Comparison of ENCODE assay signal across 16 cellular contexts in the genomic region with DNA sequence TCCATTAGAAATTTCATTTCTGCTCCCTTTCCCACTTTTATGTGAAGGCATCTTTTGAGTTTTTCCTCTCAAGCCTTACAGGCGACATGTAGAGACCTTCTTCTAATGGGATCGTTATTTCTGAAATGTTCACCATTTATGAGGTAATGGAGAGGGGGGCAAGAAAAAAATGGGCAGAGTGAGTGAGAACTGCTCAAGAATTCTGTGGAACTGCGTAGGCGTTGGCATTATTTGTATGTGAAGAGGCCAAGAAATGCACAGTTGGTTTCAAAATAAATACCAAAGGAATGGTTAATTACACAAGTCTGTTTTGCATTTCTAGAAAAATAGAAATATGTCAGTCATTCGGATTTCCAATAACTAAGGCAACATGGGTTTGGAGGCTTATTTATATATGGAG. TPM values are rescaled to one million over a fixed set of nuclear protein-coding genes. Genes with fewer than 3 reads are reported as not detected.
A peak's percentile ranks its signal among the peaks of the same experiment; 100 is the strongest.
DNase-seq lines count a peak whose midpoint lies in the region; ATAC-seq and TF ChIP-seq lines count a peak whose summit lies in the region.
"Had no signal": no experiment of that assay in that cellular context is flagged by ENCODE, and none has a peak within 500 bp of the region (broad histone marks: within the 10 kb centered on the region; RNA-seq: fewer than 3 reads in every experiment).

No MANE protein-coding gene starts in this region.

- H3K4me3 ChIP-seq in PC-3 (ENCODE audit: low read length): no peak overlapping the region
- H3K4me3 ChIP-seq in SK-N-SH (ENCODE audit: low read depth in 2 of 2, low read length in 1 of 2): no peak overlapping the region
- H3K4me3 ChIP-seq: K562 had no signal

- peak overlapping the region; percentile 14; the same call in 1 of the 2 replicates for H3K4me2 ChIP-seq in PC-3 (ENCODE audit: low read length)
- H3K4me2 ChIP-seq in SK-N-SH: no peak overlapping the region

- CTCF ChIA-PET in PC-3 (lab: Charles Lee) (no interaction called here), SK-N-SH (lab: Yijun Ruan, JAX) (no interaction called here)

- BruUV-seq in PC-3 (replicated peaks; lab: Mats Ljungman, UMichigan): no TSS peak

- H3K9me2 ChIP-seq in PC-3 (replicated peaks; ENCODE audit: low read length) (no peaks in the 10 kb centered on the region), SK-N-SH (no peaks in the 10 kb centered on the region)

- no peak for ATAC-seq in PC-3
- no peak for ATAC-seq in GM18511 (IDR thresholded peaks at IDR 0.05; ENCODE audit: unreplicated experiment)
- ATAC-seq in GM19452 (IDR thresholded peaks at IDR 0.05; ENCODE audit: unreplicated experiment): no peak
- ATAC-seq: K562, Panc1 had no signal

- H3K79me2 ChIP-seq in PC-3 (ENCODE audit: low read length) (no peaks in the 10 kb centered on the region), SK-N-SH (ENCODE audit: insufficient read depth) (no peaks in the 10 kb centered on the region)

- no peak for TF ChIP-seq CTCF in PC-3 (conservative IDR thresholded peaks at IDR 0.05; ENCODE audit: low read depth, low read length)
- no peak for TF ChIP-seq CTCF in SK-N-SH (IDR thresholded peaks at IDR 0.05)

- H3F3A ChIP-seq in PC-3 (ENCODE audit: low read length, unreplicated experiment): peaks cover 20% of the 10 kb centered on the region
- no peaks in the 10 kb centered on the region for H3F3A ChIP-seq in SK-N-SH (replicated peaks; ENCODE audit: insufficient read depth)

- H3K4me1 ChIP-seq in PC-3 (ENCODE audit: insufficient read depth, low read length) (peaks cover 51% of the 10 kb centered on the region), SK-N-SH (ENCODE audit: control insufficient read depth in 1 of 2, insufficient read depth in 2 of 2, low read depth in 1 of 2, low read length in 1 of 2) (no peaks in the 10 kb centered on the region)

- H4K20me1 ChIP-seq in PC-3 (ENCODE audit: low read length) (no peaks in the 10 kb centered on the region), SK-N-SH (ENCODE audit: insufficient read depth) (no peaks in the 10 kb centered on the region)

- H3K27me3 ChIP-seq in PC-3 (ENCODE audit: low read length): no peaks in the 10 kb centered on the region
- no peaks in the 10 kb centered on the region for H3K27me3 ChIP-seq in SK-N-SH (ENCODE audit: insufficient read depth)

- POLR2A ChIA-PET in PC-3 (lab: Charles Lee; ENCODE audit: unreplicated experiment) (interaction anchor here (0.6 kb wide), 1 partner anchor 30 kb away, joined by 3 read pairs; no protein-coding TSS in a partner anchor), SK-N-SH (lab: Yijun Ruan, JAX) (no interaction called here)

- no peaks in the 10 kb centered on the region for H3K36me3 ChIP-seq in PC-3 (ENCODE audit: low read depth, low read length)
- H3K36me3 ChIP-seq in SK-N-SH (replicated peaks in 1 of 2; ENCODE audit: control insufficient read depth in 1 of 2, insufficient read depth in 2 of 2, low read length in 1 of 2): no peaks in the 10 kb centered on the region

- TF ChIP-seq EP300 in SK-N-SH (IDR thresholded peaks at IDR 0.05; ENCODE audit: borderline replicate concordance in 1 of 2, low read depth in 1 of 2, low read length in 1 of 2): no peak

- no peak overlapping the region; the same call in 1 of the 2 replicates for H3K9ac ChIP-seq in PC-3 (ENCODE audit: low read length)
- no peak overlapping the region for H3K9ac ChIP-seq in SK-N-SH

- DNase-seq in AG20443 (ENCODE audit: low spot score): peak; percentile 36
- no peak for DNase-seq in PC-3
- peak; percentile 79 for DNase-seq in fibroblast of peridontal ligament (ENCODE audit: extremely low read depth)
- no peak for DNase-seq in SK-N-SH
- DNase-seq in NCI-H82 (lab: John Stamatoyannopoulos, UW): no peak
- DNase-seq: C1 segment of cervical spinal cord, DND-41, GDM1, NCI-H1092, NCI-H146, NCI-H2081, NCI-H510A had no signal

- WGBS in SK-N-SH (ENCODE audit: low lambda C conversion rate): 83% methylated on average over 5 of the region's 5 CpGs

- H2AFZ ChIP-seq in PC-3 (ENCODE audit: low read length) (no peak overlapping the region), SK-N-SH (ENCODE audit: low read depth) (no peak overlapping the region)

- intact Hi-C loops in PC-3 (cut with micrococcal nuclease): loop anchor here (5.0 kb wide), 1 partner anchor 33 kb away; the partner anchor contains the start of gene INSIG2

- TF ChIP-seq RAD21 in SK-N-SH (IDR thresholded peaks at IDR 0.05; ENCODE audit: low read length): no peak

- H3K27ac ChIP-seq in PC-3 (ENCODE audit: low read length) (peak overlapping the region; percentile 99), SK-N-SH (ENCODE audit: low read depth in 2 of 2, low read length in 1 of 2) (no peak overlapping the region)

- H3K9me3 ChIP-seq in PC-3 (ENCODE audit: low read length): no peaks in the 10 kb centered on the region
- H3K9me3 ChIP-seq in SK-N-SH: no peaks in the 10 kb centered on the region

TF ChIP-seq in SK-N-SH, 30 proteins besides CTCF, POLR2A, EP300 and RAD21:
- no peak for TF ChIP-seq ELF1 (IDR thresholded peaks at IDR 0.05)
- TF ChIP-seq MXI1 (IDR thresholded peaks at IDR 0.05; ENCODE audit: low read depth, low read length): no peak
- TF ChIP-seq NFIC (IDR thresholded peaks at IDR 0.05; ENCODE audit: borderline replicate concordance): no peak
- TF ChIP-seq RFX5 (IDR thresholded peaks at IDR 0.05; ENCODE audit: low read length): no peak
- TF ChIP-seq EZH2phosphoT487 (IDR thresholded peaks at IDR 0.05; ENCODE audit: borderline replicate concordance, low read depth): no peak
- no peak for TF ChIP-seq FOXM1 (IDR thresholded peaks at IDR 0.05; ENCODE audit: low read depth)
- no peak for TF ChIP-seq MEF2A (IDR thresholded peaks at IDR 0.05; ENCODE audit: borderline replicate concordance, low read depth)

RNA-seq across cellular contexts. Expression of gene INSIG2, which starts 31.7 kb away (rescaled TPM):
- total RNA-seq in PC-3 (2014; rRNA removed): 7.4 and 8.5 TPM in 2 replicates
- polyA plus RNA-seq in SK-N-SH (2012; rRNA removed): 8.7 and 15.0 TPM in 2 replicates
- 15.7 and 18.1 TPM in 2 replicates for polyA plus RNA-seq in SK-N-SH (2012; cell fraction: cytosol; rRNA removed)
- polyA plus RNA-seq in SK-N-SH (2012; cell fraction: nucleus; rRNA removed): 5.5 and 11.7 TPM in 2 replicates

Comparison
In these comparisons a context has a peak if more than half of its experiments do, and no peak if none do; other contexts are left out.
1. DNase-seq: peak in AG20443 (single experiment) and fibroblast of peridontal ligament (single experiment); none in PC-3 (single experiment), SK-N-SH (single experiment) and NCI-H82 (single experiment).